ENCODE assay signal across 8 cellular contexts in the genomic region with DNA sequence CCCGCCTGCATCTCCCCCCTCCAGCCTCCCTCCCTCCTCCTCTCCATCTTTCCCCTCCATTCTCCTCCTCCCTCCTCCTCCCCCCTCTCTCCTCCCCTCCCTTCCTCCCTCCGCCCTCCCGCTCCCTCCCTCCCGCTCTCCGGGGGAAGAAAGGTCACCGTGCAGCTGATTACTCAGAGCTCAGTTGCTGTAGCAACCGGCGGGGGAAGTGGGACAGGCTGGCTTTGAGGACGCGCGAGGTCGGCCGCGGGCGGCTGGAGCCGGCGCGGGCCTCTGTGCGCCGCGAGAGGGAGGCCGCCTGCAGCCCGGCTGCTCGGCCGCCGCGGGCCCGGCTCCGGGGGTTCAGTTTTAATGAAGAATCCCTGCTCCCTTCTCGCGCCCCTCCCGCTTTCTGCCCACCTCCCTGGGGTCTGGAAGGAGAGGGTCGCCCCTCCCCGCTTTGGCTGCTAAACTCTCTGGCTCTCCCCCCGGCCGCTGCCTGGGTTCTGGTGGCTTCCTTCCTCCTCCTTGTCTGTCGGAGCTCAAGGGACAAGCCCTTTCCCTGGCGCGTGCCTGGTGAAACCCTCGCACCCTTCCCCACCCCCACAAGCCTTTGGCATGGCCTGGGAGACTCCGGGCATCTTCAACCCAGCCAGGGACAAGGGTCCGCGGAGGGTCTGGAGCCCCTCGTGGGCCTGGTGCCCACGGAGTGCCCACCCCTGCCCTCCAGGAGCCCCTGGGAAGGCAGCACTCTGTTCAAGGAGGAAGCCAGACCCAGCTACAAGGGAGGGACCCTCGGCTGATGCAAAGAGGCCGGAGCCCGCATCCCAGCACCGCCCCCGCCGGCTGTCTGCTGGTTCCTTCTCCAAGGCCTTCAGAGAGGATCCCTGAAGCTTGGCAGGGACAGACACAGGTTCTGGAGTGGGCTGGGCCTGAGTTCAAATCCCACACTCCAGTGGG.
A peak's percentile ranks its signal among the peaks of the same experiment; 100 is the strongest.
DNase-seq lines count a peak whose midpoint lies in the region; ATAC-seq lines count a peak whose summit lies in the region.

No MANE protein-coding gene starts in this region.

- H3K27me3 Mint-ChIP-seq in CD4-positive, alpha-beta memory T cell: no peaks in the 10 kb centered on the region
- H3K27me3 Mint-ChIP-seq in naive thymus-derived CD8-positive, alpha-beta T cell: no peaks in the 10 kb centered on the region

- peak; percentile 80 for ATAC-seq in GM21423 (IDR thresholded peaks at IDR 0.05; ENCODE audit: unreplicated experiment)
- peak; percentile 75 to 77 for ATAC-seq in naive thymus-derived CD8-positive, alpha-beta T cell
- peak; percentile 88 for ATAC-seq in stimulated activated effector memory CD8-positive, alpha-beta T cell treated with anti-CD3 and anti-CD28 coated beads, Interleukin-12 subunit alpha, Interleukin-12 subunit beta, amount 100 ng/mL, for 72 hours

- peak overlapping the region; percentile 84 for H3K27ac ChIP-seq in CD4-positive, alpha-beta memory T cell (ENCODE audit: low read depth, low read length)
- H3K27ac ChIP-seq in KOPT-K1 (ENCODE audit: low read depth, low read length, poor library complexity, severe bottlenecking): peak overlapping the region; percentile 73

- CTCF ChIA-PET in CD4-positive, alpha-beta memory T cell (lab: Charles Lee; ENCODE audit: partially characterized antibody): interaction anchor here (0.6 to 3.7 kb wide), 7 partner anchors 22 to 320 kb away, joined by 3 to 13 read pairs (median 3); partner anchors contain the start of gene IER5L

- peak overlapping the region; percentile 87 to 96 (median 93) for H3K27ac Mint-ChIP-seq in CD4-positive, alpha-beta memory T cell
- peak overlapping the region; percentile 29 to 93 (median 90) for H3K27ac Mint-ChIP-seq in naive thymus-derived CD8-positive, alpha-beta T cell
- H3K27ac Mint-ChIP-seq in stimulated activated effector memory CD8-positive, alpha-beta T cell treated with anti-CD3 and anti-CD28 coated beads, Interleukin-12 subunit alpha, Interleukin-12 subunit beta, amount 100 ng/mL, for 72 hours: peak overlapping the region; percentile 93

- no peaks in the 10 kb centered on the region for H3K36me3 Mint-ChIP-seq in CD4-positive, alpha-beta memory T cell
- no peaks in the 10 kb centered on the region for H3K36me3 Mint-ChIP-seq in naive thymus-derived CD8-positive, alpha-beta T cell
- peaks cover 11% of the 10 kb centered on the region for H3K36me3 Mint-ChIP-seq in stimulated activated effector memory CD8-positive, alpha-beta T cell treated with anti-CD3 and anti-CD28 coated beads, Interleukin-12 subunit alpha, Interleukin-12 subunit beta, amount 100 ng/mL, for 72 hours

- intact Hi-C loops in CD4-positive, alpha-beta memory T cell (cut with micrococcal nuclease): loop anchor here (1.0 kb wide), 3 partner anchors 23 to 47 kb away; no protein-coding TSS in a partner anchor

- POLR2A ChIA-PET in CD4-positive, alpha-beta memory T cell (lab: Charles Lee; ENCODE audit: partially characterized antibody): interaction anchor here (0.9 to 4.9 kb wide), 21 partner anchors 9 to 286 kb away, joined by 3 to 85 read pairs (median 10); partner anchors contain the start of genes IER5L and NTMT1
- POLR2A ChIA-PET in naive thymus-derived CD8-positive, alpha-beta T cell (lab: Charles Lee): interaction anchor here (0.5 to 3.6 kb wide), 19 partner anchors 9 to 482 kb away, joined by 3 to 30 read pairs (median 5); no protein-coding TSS in a partner anchor

- H3K4me1 ChIP-seq in CD4-positive, alpha-beta memory T cell (ENCODE audit: insufficient read depth, low read length): peaks cover 54% of the 10 kb centered on the region

- no peaks in the 10 kb centered on the region for H3K27me3 ChIP-seq in CD4-positive, alpha-beta memory T cell (ENCODE audit: insufficient read depth, low read length)

- H3K4me3 Mint-ChIP-seq in CD4-positive, alpha-beta memory T cell: peak overlapping the region; percentile 68 to 81 (median 76)
- peak overlapping the region; percentile 68 to 92 (median 81) for H3K4me3 Mint-ChIP-seq in naive thymus-derived CD8-positive, alpha-beta T cell
- H3K4me3 Mint-ChIP-seq in stimulated activated effector memory CD8-positive, alpha-beta T cell treated with anti-CD3 and anti-CD28 coated beads, Interleukin-12 subunit alpha, Interleukin-12 subunit beta, amount 100 ng/mL, for 72 hours: peak overlapping the region; percentile 78

- peaks cover 29 to 53% (median 42%) of the 10 kb centered on the region in 4 donors for H3K4me1 Mint-ChIP-seq in CD4-positive, alpha-beta memory T cell
- H3K4me1 Mint-ChIP-seq in naive thymus-derived CD8-positive, alpha-beta T cell: peaks cover 17 to 50% (median 36%) of the 10 kb centered on the region in 4 donors
- peaks cover 43% of the 10 kb centered on the region for H3K4me1 Mint-ChIP-seq in stimulated activated effector memory CD8-positive, alpha-beta T cell treated with anti-CD3 and anti-CD28 coated beads, Interleukin-12 subunit alpha, Interleukin-12 subunit beta, amount 100 ng/mL, for 72 hours

- no peaks in the 10 kb centered on the region for H3K9me3 ChIP-seq in CD4-positive, alpha-beta memory T cell (ENCODE audit: control insufficient read depth in 1 of 2, low read length in 2 of 2)
- H3K9me3 ChIP-seq in KOPT-K1 (ENCODE audit: insufficient read depth, low read length, poor library complexity, severe bottlenecking): no peaks in the 10 kb centered on the region

- DNase-seq in CD4-positive, alpha-beta memory T cell: peak; percentile 80 to 94 (median 84)
- DNase-seq in RPMI8226 (peak; percentile 99), fibroblast of peridontal ligament (ENCODE audit: extremely low read depth) (peak; percentile 98)
- peak; percentile 83 for DNase-seq in activated T-helper 9 cell treated with anti-CD3 and anti-CD28 coated beads, Interleukin-2, amount 50 U/mL, for 16 hours (ENCODE audit: low read depth)
- DNase-seq in naive thymus-derived CD8-positive, alpha-beta T cell: peak; percentile 59 to 94 (median 75)
- peak; percentile 74 to 85 for DNase-seq in stimulated activated effector memory CD8-positive, alpha-beta T cell treated with anti-CD3 and anti-CD28 coated beads, Interleukin-12 subunit alpha, Interleukin-12 subunit beta, amount 100 ng/mL, for 72 hours (ENCODE audit: low spot score in 2 of 2)

- no peaks in the 10 kb centered on the region for H3K36me3 ChIP-seq in CD4-positive, alpha-beta memory T cell (ENCODE audit: insufficient read depth, low read length)
- H3K36me3 ChIP-seq in KOPT-K1 (ENCODE audit: insufficient read depth, low read length): no peaks in the 10 kb centered on the region

- no peaks in the 10 kb centered on the region for H3K9me3 Mint-ChIP-seq in CD4-positive, alpha-beta memory T cell
- no peaks in the 10 kb centered on the region for H3K9me3 Mint-ChIP-seq in naive thymus-derived CD8-positive, alpha-beta T cell
- no peaks in the 10 kb centered on the region for H3K9me3 Mint-ChIP-seq in stimulated activated effector memory CD8-positive, alpha-beta T cell treated with anti-CD3 and anti-CD28 coated beads, Interleukin-12 subunit alpha, Interleukin-12 subunit beta, amount 100 ng/mL, for 72 hours

- H3K4me3 ChIP-seq in CD4-positive, alpha-beta memory T cell (ENCODE audit: low read length in 2 of 2): peak overlapping the region in 1 of 2 donors; percentile 47
